In genomic region chr14:35878272-35879140, GRCh38 we compare ENCODE assay signal across 9 cellular contexts. TPM values are rescaled to one million over a fixed set of nuclear protein-coding genes. Genes with fewer than 3 reads are reported as not detected.
A peak's percentile ranks its signal among the peaks of the same experiment; 100 is the strongest.
DNase-seq lines count a peak whose midpoint lies in the region; ATAC-seq lines count a peak whose summit lies in the region.
"Had no signal": no experiment of that assay in that cellular context is flagged by ENCODE, and none has a peak within 500 bp of the region (broad histone marks: within the 10 kb centered on the region; RNA-seq: fewer than 3 reads in every experiment).

No MANE protein-coding gene starts in this region.

- no peak for DNase-seq in Right ventricle myocardium superior
- DNase-seq in cardiac septum (ENCODE audit: low spot score): no peak
- peak; percentile 84 for DNase-seq in amniotic epithelial cell (ENCODE audit: low read depth)
- DNase-seq in iPS-NIHi11 (ENCODE audit: low spot score): peak; percentile 10
- DNase-seq in stimulated activated CD4-positive, alpha-beta T cell treated with anti-CD3 and anti-CD28 coated beads, Interleukin-15, amount 100 ng/mL, for 24 hours: no peak
- DNase-seq in pons (ENCODE audit: low spot score): no peak
- no peak for DNase-seq in GF-D8 (lab: John Stamatoyannopoulos, UW)
- DNase-seq: amniotic stem cell had no signal

- intact Hi-C loops in Right ventricle myocardium superior (cut with DNase I): no loop called here
- intact Hi-C loops in cardiac septum (cut with DNase I): no loop called here

- ATAC-seq in Right ventricle myocardium superior (ENCODE audit: poor library complexity): peak; percentile 91
- no peak for ATAC-seq in GM18502 (IDR thresholded peaks at IDR 0.05; ENCODE audit: poor library complexity, unreplicated experiment)

RNA-seq across cellular contexts. Expression of gene BRMS1L, which starts 52.4 kb away (rescaled TPM):
- total RNA-seq in Right ventricle myocardium superior (10.3 TPM), cardiac septum (12.1 TPM)

Comparison
In these comparisons a context has a peak if more than half of its experiments do, and no peak if none do; other contexts are left out.
1. DNase-seq: peak in amniotic epithelial cell (single experiment) and iPS-NIHi11 (single experiment); none in Right ventricle myocardium superior (single experiment), cardiac septum (single experiment), stimulated activated CD4-positive, alpha-beta T cell treated with anti-CD3 and anti-CD28 coated beads, Interleukin-15, amount 100 ng/mL, for 24 hours (single experiment), pons (single experiment) and GF-D8 (single experiment).